Comparison of ENCODE assay signal across 1 cellular context in genomic region chr2:27795868-27796277, GRCh38.
TF ChIP-seq lines count a peak whose summit lies in the region.

No MANE protein-coding gene starts in this region.

TF ChIP-seq in neural cell, 6 proteins besides CTCF, POLR2A, EP300 and RAD21:
- TF ChIP-seq MXI1 (conservative IDR thresholded peaks at IDR 0.05; ENCODE audit: poor library complexity, severe bottlenecking) (no peak), REST (IDR thresholded peaks at IDR 0.05; ENCODE audit: borderline replicate concordance) (no peak), TAF1 (IDR thresholded peaks at IDR 0.05; ENCODE audit: low read depth) (no peak), EZH2 (IDR thresholded peaks at IDR 0.05; ENCODE audit: borderline replicate concordance, insufficient read depth, low read length, poor library complexity, severe bottlenecking) (no peak), SMC3 (conservative IDR thresholded peaks at IDR 0.05; ENCODE audit: poor library complexity) (no peak), POLR2AphosphoS5 (IDR thresholded peaks at IDR 0.05) (no peak)
